Comparison of ENCODE assay signal across 1 cellular context in the genomic region with DNA sequence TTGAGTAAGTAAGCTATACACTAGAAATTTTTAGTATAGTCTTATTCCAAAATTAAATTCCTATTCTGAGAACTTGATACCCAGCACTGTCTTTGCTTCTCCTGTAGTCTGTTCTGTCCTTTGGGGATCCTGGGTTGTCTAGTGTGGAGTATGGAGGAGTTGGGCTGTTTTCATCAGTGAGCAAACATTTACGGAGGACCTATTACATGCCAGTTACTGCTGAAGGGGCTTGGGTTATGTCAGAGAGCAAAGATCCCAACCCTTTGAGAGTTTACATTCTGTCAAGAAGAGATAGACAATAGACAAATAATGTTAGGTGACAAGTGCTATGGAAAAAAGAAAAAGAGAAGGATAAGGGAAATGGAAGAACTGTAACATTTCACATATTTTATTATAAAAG.
TF ChIP-seq lines count a peak whose summit lies in the region.

No MANE protein-coding gene starts in this region.

TF ChIP-seq in HepG2, 621 proteins besides CTCF, POLR2A, EP300 and RAD21 (continues in another document):
- peak; percentile 56; the same call in 1 of the 2 replicates for TF ChIP-seq RXRB (CRISPR knock-in tag; IDR thresholded peaks at IDR 0.05; ENCODE audit: borderline replicate concordance)
- no peak for TF ChIP-seq FOXP1 (IDR thresholded peaks at IDR 0.05)
- peak; percentile 50; the same call in 1 of the 2 replicates for TF ChIP-seq FOXP1 (CRISPR knock-in tag; IDR thresholded peaks at IDR 0.05)
- peak; percentile 50; the same call in 1 of the 2 replicates for TF ChIP-seq FOXK1 (CRISPR knock-in tag; IDR thresholded peaks at IDR 0.05; ENCODE audit: borderline replicate concordance, low read depth)
- peak; percentile 87 for TF ChIP-seq ZNF614 (CRISPR knock-in tag; IDR thresholded peaks at IDR 0.05; ENCODE audit: borderline replicate concordance)
- TF ChIP-seq FOXA3 (CRISPR knock-in tag; IDR thresholded peaks at IDR 0.05): peak; percentile 62
- TF ChIP-seq, protein P1, sequence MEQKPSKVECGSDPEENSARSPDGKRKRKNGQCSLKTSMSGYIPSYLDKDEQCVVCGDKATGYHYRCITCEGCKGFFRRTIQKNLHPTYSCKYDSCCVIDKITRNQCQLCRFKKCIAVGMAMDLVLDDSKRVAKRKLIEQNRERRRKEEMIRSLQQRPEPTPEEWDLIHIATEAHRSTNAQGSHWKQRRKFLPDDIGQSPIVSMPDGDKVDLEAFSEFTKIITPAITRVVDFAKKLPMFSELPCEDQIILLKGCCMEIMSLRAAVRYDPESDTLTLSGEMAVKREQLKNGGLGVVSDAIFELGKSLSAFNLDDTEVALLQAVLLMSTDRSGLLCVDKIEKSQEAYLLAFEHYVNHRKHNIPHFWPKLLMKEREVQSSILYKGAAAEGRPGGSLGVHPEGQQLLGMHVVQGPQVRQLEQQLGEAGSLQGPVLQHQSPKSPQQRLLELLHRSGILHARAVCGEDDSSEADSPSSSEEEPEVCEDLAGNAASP (CRISPR knock-in tag; IDR thresholded peaks at IDR 0.05; ENCODE audit: borderline replicate concordance): 0 out of 2 replicates have a peak, but pooled peaks have one; percentile 15
- peak; percentile 42; the same call in 1 of the 2 replicates for TF ChIP-seq NR2F6 (IDR thresholded peaks at IDR 0.05)
- peak; percentile 45; the same call in 1 of the 2 replicates for TF ChIP-seq NR2F6 (CRISPR knock-in tag; IDR thresholded peaks at IDR 0.05)
- TF ChIP-seq, protein P2, sequence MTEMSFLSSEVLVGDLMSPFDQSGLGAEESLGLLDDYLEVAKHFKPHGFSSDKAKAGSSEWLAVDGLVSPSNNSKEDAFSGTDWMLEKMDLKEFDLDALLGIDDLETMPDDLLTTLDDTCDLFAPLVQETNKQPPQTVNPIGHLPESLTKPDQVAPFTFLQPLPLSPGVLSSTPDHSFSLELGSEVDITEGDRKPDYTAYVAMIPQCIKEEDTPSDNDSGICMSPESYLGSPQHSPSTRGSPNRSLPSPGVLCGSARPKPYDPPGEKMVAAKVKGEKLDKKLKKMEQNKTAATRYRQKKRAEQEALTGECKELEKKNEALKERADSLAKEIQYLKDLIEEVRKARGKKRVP (CRISPR knock-in tag; IDR thresholded peaks at IDR 0.05): peak in 1 of 2 experiments; percentile 56; a peak in 1 of 4 replicates
- peak; percentile 44; the same call in 1 of the 2 replicates for TF ChIP-seq MED1 (CRISPR knock-in tag; IDR thresholded peaks at IDR 0.05)
- TF ChIP-seq SMAD1 (CRISPR knock-in tag; IDR thresholded peaks at IDR 0.05; ENCODE audit: borderline replicate concordance, low read depth): no peak
- no peak for TF ChIP-seq SOX6 (IDR thresholded peaks at IDR 0.05)
- peak; percentile 69 for TF ChIP-seq SOX6 (CRISPR knock-in tag; IDR thresholded peaks at IDR 0.05)
- no peak for TF ChIP-seq SALL2 (CRISPR knock-in tag; IDR thresholded peaks at IDR 0.05)
- TF ChIP-seq PPARG (CRISPR knock-in tag; conservative IDR thresholded peaks at IDR 0.05): 0 out of 2 replicates have a peak, but pooled peaks have one; percentile 16
- TF ChIP-seq REL (CRISPR knock-in tag; conservative IDR thresholded peaks at IDR 0.05): no peak
- no peak for TF ChIP-seq ZNF44 (CRISPR knock-in tag; IDR thresholded peaks at IDR 0.05)
- TF ChIP-seq NFE2L2 (IDR thresholded peaks at IDR 0.05; ENCODE audit: low read length): no peak
- TF ChIP-seq, protein P3, sequence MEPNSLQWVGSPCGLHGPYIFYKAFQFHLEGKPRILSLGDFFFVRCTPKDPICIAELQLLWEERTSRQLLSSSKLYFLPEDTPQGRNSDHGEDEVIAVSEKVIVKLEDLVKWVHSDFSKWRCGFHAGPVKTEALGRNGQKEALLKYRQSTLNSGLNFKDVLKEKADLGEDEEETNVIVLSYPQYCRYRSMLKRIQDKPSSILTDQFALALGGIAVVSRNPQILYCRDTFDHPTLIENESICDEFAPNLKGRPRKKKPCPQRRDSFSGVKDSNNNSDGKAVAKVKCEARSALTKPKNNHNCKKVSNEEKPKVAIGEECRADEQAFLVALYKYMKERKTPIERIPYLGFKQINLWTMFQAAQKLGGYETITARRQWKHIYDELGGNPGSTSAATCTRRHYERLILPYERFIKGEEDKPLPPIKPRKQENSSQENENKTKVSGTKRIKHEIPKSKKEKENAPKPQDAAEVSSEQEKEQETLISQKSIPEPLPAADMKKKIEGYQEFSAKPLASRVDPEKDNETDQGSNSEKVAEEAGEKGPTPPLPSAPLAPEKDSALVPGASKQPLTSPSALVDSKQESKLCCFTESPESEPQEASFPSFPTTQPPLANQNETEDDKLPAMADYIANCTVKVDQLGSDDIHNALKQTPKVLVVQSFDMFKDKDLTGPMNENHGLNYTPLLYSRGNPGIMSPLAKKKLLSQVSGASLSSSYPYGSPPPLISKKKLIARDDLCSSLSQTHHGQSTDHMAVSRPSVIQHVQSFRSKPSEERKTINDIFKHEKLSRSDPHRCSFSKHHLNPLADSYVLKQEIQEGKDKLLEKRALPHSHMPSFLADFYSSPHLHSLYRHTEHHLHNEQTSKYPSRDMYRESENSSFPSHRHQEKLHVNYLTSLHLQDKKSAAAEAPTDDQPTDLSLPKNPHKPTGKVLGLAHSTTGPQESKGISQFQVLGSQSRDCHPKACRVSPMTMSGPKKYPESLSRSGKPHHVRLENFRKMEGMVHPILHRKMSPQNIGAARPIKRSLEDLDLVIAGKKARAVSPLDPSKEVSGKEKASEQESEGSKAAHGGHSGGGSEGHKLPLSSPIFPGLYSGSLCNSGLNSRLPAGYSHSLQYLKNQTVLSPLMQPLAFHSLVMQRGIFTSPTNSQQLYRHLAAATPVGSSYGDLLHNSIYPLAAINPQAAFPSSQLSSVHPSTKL (CRISPR knock-in tag; IDR thresholded peaks at IDR 0.05): peak; percentile 62
- TF ChIP-seq, protein P4, sequence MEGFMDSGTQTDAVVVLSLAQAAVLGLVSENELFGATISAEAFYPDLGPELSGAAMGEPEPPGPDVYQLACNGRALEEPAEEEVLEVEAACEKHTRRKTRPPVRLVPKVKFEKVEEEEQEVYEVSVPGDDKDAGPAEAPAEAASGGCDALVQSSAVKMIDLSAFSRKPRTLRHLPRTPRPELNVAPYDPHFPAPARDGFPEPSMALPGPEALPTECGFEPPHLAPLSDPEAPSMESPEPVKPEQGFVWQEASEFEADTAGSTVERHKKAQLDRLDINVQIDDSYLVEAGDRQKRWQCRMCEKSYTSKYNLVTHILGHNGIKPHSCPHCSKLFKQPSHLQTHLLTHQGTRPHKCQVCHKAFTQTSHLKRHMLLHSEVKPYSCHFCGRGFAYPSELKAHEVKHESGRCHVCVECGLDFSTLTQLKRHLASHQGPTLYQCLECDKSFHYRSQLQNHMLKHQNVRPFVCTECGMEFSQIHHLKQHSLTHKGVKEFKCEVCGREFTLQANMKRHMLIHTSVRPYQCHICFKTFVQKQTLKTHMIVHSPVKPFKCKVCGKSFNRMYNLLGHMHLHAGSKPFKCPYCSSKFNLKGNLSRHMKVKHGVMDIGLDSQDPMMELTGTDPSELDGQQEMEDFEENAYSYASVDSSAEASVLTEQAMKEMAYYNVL (CRISPR knock-in tag; IDR thresholded peaks at IDR 0.05; ENCODE audit: borderline replicate concordance): peak; percentile 93
- TF ChIP-seq TEAD3 (CRISPR knock-in tag; optimal IDR thresholded peaks at IDR 0.05; ENCODE audit: borderline replicate concordance): peak; percentile 58
- TF ChIP-seq CREM (IDR thresholded peaks at IDR 0.05): 0 out of 2 replicates have a peak, but pooled peaks have one; percentile 16
- no peak for TF ChIP-seq CREM (CRISPR knock-in tag; IDR thresholded peaks at IDR 0.05)
- TF ChIP-seq BCL6 (CRISPR knock-in tag; IDR thresholded peaks at IDR 0.05): peak; percentile 28; the same call in 1 of the 2 replicates
- no peak for TF ChIP-seq FOXA1 (IDR thresholded peaks at IDR 0.05)
- peak; percentile 38; the same call in 1 of the 2 replicates for TF ChIP-seq FOXA1 (CRISPR knock-in tag; IDR thresholded peaks at IDR 0.05)
- TF ChIP-seq CEBPG (CRISPR knock-in tag; IDR thresholded peaks at IDR 0.05): peak; percentile 51; the same call in 1 of the 2 replicates
- TF ChIP-seq RARA (CRISPR knock-in tag; IDR thresholded peaks at IDR 0.05): peak; percentile 63
- peak; percentile 40; the same call in 1 of the 2 replicates for TF ChIP-seq FOXO1 (CRISPR knock-in tag; IDR thresholded peaks at IDR 0.05)
- TF ChIP-seq RCOR2 (CRISPR knock-in tag; IDR thresholded peaks at IDR 0.05): peak; percentile 39; the same call in 1 of the 2 replicates
- TF ChIP-seq HNF4G (IDR thresholded peaks at IDR 0.05; ENCODE audit: borderline replicate concordance, low read depth, low read length): peak; percentile 65
- TF ChIP-seq HNF4G (CRISPR knock-in tag; IDR thresholded peaks at IDR 0.05; ENCODE audit: borderline replicate concordance, low read depth): no peak
- no peak for TF ChIP-seq ZZZ3 (CRISPR knock-in tag; IDR thresholded peaks at IDR 0.05; ENCODE audit: borderline replicate concordance)
- no peak for TF ChIP-seq SOX13 (IDR thresholded peaks at IDR 0.05)
- peak in 1 of 2 experiments; percentile 84; a peak in 2 of 4 replicates for TF ChIP-seq SOX13 (CRISPR knock-in tag; conservative IDR thresholded peaks at IDR 0.05 in 1 of 2, IDR thresholded peaks at IDR 0.05 in 1 of 2)
- TF ChIP-seq, protein P5, sequence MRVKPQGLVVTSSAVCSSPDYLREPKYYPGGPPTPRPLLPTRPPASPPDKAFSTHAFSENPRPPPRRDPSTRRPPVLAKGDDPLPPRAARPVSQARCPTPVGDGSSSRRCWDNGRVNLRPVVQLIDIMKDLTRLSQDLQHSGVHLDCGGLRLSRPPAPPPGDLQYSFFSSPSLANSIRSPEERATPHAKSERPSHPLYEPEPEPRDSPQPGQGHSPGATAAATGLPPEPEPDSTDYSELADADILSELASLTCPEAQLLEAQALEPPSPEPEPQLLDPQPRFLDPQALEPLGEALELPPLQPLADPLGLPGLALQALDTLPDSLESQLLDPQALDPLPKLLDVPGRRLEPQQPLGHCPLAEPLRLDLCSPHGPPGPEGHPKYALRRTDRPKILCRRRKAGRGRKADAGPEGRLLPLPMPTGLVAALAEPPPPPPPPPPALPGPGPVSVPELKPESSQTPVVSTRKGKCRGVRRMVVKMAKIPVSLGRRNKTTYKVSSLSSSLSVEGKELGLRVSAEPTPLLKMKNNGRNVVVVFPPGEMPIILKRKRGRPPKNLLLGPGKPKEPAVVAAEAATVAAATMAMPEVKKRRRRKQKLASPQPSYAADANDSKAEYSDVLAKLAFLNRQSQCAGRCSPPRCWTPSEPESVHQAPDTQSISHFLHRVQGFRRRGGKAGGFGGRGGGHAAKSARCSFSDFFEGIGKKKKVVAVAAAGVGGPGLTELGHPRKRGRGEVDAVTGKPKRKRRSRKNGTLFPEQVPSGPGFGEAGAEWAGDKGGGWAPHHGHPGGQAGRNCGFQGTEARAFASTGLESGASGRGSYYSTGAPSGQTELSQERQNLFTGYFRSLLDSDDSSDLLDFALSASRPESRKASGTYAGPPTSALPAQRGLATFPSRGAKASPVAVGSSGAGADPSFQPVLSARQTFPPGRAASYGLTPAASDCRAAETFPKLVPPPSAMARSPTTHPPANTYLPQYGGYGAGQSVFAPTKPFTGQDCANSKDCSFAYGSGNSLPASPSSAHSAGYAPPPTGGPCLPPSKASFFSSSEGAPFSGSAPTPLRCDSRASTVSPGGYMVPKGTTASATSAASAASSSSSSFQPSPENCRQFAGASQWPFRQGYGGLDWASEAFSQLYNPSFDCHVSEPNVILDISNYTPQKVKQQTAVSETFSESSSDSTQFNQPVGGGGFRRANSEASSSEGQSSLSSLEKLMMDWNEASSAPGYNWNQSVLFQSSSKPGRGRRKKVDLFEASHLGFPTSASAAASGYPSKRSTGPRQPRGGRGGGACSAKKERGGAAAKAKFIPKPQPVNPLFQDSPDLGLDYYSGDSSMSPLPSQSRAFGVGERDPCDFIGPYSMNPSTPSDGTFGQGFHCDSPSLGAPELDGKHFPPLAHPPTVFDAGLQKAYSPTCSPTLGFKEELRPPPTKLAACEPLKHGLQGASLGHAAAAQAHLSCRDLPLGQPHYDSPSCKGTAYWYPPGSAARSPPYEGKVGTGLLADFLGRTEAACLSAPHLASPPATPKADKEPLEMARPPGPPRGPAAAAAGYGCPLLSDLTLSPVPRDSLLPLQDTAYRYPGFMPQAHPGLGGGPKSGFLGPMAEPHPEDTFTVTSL (CRISPR knock-in tag; IDR thresholded peaks at IDR 0.05; ENCODE audit: borderline replicate concordance): peak; percentile 30; the same call in 1 of the 2 replicates
- TF ChIP-seq, protein P6, sequence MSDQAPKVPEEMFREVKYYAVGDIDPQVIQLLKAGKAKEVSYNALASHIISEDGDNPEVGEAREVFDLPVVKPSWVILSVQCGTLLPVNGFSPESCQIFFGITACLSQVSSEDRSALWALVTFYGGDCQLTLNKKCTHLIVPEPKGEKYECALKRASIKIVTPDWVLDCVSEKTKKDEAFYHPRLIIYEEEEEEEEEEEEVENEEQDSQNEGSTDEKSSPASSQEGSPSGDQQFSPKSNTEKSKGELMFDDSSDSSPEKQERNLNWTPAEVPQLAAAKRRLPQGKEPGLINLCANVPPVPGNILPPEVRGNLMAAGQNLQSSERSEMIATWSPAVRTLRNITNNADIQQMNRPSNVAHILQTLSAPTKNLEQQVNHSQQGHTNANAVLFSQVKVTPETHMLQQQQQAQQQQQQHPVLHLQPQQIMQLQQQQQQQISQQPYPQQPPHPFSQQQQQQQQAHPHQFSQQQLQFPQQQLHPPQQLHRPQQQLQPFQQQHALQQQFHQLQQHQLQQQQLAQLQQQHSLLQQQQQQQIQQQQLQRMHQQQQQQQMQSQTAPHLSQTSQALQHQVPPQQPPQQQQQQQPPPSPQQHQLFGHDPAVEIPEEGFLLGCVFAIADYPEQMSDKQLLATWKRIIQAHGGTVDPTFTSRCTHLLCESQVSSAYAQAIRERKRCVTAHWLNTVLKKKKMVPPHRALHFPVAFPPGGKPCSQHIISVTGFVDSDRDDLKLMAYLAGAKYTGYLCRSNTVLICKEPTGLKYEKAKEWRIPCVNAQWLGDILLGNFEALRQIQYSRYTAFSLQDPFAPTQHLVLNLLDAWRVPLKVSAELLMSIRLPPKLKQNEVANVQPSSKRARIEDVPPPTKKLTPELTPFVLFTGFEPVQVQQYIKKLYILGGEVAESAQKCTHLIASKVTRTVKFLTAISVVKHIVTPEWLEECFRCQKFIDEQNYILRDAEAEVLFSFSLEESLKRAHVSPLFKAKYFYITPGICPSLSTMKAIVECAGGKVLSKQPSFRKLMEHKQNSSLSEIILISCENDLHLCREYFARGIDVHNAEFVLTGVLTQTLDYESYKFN (CRISPR knock-in tag; conservative IDR thresholded peaks at IDR 0.05): peak; percentile 54; the same call in 1 of the 2 replicates
- TF ChIP-seq HNF4A (CRISPR knock-in tag; IDR thresholded peaks at IDR 0.05): peak; percentile 77
- peak; percentile 55 for TF ChIP-seq GATAD2A (CRISPR knock-in tag; IDR thresholded peaks at IDR 0.05)
- no peak for TF ChIP-seq ZMYM3 (CRISPR knock-in tag; IDR thresholded peaks at IDR 0.05)
- TF ChIP-seq KLF16 (CRISPR knock-in tag; IDR thresholded peaks at IDR 0.05): 0 out of 4 replicates have a peak, but pooled peaks of 1 of the 2 experiments have one; percentile 25
- 0 out of 2 replicates have a peak, but pooled peaks have one; percentile 15 for TF ChIP-seq FOXJ3 (CRISPR knock-in tag; IDR thresholded peaks at IDR 0.05; ENCODE audit: borderline replicate concordance)
- TF ChIP-seq ZNF30 (CRISPR knock-in tag; IDR thresholded peaks at IDR 0.05): no peak
- TF ChIP-seq ZNF451 (CRISPR knock-in tag; IDR thresholded peaks at IDR 0.05): no peak
- 0 out of 2 replicates have a peak, but pooled peaks have one; percentile 19 for TF ChIP-seq ZNF205 (CRISPR knock-in tag; IDR thresholded peaks at IDR 0.05)
- TF ChIP-seq SOX5 (CRISPR knock-in tag; IDR thresholded peaks at IDR 0.05; ENCODE audit: borderline replicate concordance): peak; percentile 81
- 0 out of 2 replicates have a peak, but pooled peaks have one; percentile 24 for TF ChIP-seq SIX1 (CRISPR knock-in tag; IDR thresholded peaks at IDR 0.05; ENCODE audit: borderline replicate concordance)
- TF ChIP-seq ZFY (CRISPR knock-in tag; IDR thresholded peaks at IDR 0.05): no peak
- no peak for TF ChIP-seq CHCHD3 (CRISPR knock-in tag; IDR thresholded peaks at IDR 0.05)
- TF ChIP-seq SIX4 (CRISPR knock-in tag; IDR thresholded peaks at IDR 0.05): no peak
